8 cellular contexts compared by ENCODE assay signal in the genomic region with DNA sequence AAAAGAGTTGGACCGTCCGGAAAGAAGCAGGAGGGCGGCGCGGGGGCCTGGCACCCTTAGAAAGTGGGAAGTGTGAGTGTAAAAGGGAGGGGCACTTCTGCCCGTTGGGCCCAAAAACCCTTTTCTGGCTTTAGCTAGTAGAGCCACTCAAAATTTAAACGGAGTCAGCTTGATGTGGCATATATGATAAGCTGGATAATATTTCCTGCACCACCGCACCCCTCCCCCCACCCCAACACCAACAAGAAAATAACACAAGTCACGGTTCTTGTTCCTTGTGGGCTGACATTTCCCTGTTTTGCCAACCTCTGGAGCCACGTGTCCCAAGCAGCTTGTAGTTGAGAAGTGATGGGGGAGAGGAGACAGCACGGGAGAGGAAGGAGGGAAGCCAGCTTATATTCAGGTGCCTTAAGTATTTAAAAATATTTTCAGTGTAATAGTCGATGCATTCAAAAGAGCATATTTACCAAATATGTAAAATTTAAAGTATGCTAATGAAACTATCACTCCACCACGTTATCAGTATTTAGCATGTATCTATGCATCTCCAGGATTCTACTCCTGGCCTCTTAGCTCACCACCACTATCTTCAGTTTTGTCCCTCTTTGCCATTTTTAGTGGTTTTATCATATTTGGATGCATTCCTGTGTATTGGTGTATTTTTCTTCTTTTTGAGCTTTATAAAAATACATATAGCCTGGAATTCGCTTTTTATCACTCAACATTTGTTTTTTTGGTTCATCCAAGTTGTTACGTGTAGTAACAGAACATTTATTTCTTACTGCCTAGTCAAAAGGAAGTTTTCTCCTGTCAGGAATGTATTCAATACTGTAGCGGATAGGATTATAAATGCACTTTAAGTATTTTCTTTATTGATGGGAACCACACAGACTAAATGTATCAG. TPM values are rescaled to one million over a fixed set of nuclear protein-coding genes. Genes with fewer than 3 reads are reported as not detected.
DNase-seq lines count a peak whose midpoint lies in the region; ATAC-seq and TF ChIP-seq lines count a peak whose summit lies in the region.

No MANE protein-coding gene starts in this region.

- H3K4me1 ChIP-seq in PC-3 (ENCODE audit: insufficient read depth, low read length): peaks cover 33% of the 10 kb centered on the region

- POLR2A ChIA-PET in PC-3 (lab: Charles Lee; ENCODE audit: unreplicated experiment): interaction anchor here (0.5 to 1.6 kb wide), 13 partner anchors 12 to 881 kb away, joined by 3 to 22 read pairs (median 4); partner anchors contain the start of genes CAMSAP2 and INAVA

- ATAC-seq in GM19372 (IDR thresholded peaks at IDR 0.05; ENCODE audit: low read depth, unreplicated experiment) (peak; percentile 6), PC-3 (peak; percentile 7)
- peak; percentile 52 for ATAC-seq in stimulated activated memory B cell treated with anti-CD40 and anti-IgM and Interleukin-4, amounts not matched to agents 10 μg/mL and 1 μg/mL and 100 μg/mL, for 72 hours

- no peaks in the 10 kb centered on the region for H4K20me1 ChIP-seq in PC-3 (ENCODE audit: low read length)

- H3K27ac ChIP-seq in PC-3 (ENCODE audit: low read length): peak overlapping the region; percentile 97

- H3K4me3 Mint-ChIP-seq in stimulated activated memory B cell treated with anti-CD40 and anti-IgM and Interleukin-4, amounts not matched to agents 10 μg/mL and 1 μg/mL and 100 μg/mL, for 72 hours: peak overlapping the region; percentile 98

- peak overlapping the region; percentile 85 for H2AFZ ChIP-seq in PC-3 (ENCODE audit: low read length)

- intact Hi-C loops in PC-3 (cut with micrococcal nuclease): loop anchor here (1.0 to 2.0 kb wide), 2 partner anchors 68 to 132 kb away; partner anchors contain the start of gene CAMSAP2

- peaks cover 33% of the 10 kb centered on the region for H3K4me1 Mint-ChIP-seq in stimulated activated memory B cell treated with anti-CD40 and anti-IgM and Interleukin-4, amounts not matched to agents 10 μg/mL and 1 μg/mL and 100 μg/mL, for 72 hours

- no peaks in the 10 kb centered on the region for H3F3A ChIP-seq in PC-3 (ENCODE audit: low read length, unreplicated experiment)

- no peak for TF ChIP-seq CTCF in PC-3 (conservative IDR thresholded peaks at IDR 0.05; ENCODE audit: low read depth, low read length)
- TF ChIP-seq CTCF in cardiac fibroblast (IDR thresholded peaks at IDR 0.05; ENCODE audit: low read depth, low read length): no peak

- CTCF ChIA-PET in PC-3 (lab: Charles Lee): interaction anchor here (1.2 to 2.5 kb wide), 3 partner anchors 49 to 133 kb away, joined by 5 to 19 read pairs (median 12); no protein-coding TSS in a partner anchor

- peak overlapping the region; percentile 96 for H3K27ac Mint-ChIP-seq in stimulated activated memory B cell treated with anti-CD40 and anti-IgM and Interleukin-4, amounts not matched to agents 10 μg/mL and 1 μg/mL and 100 μg/mL, for 72 hours

- no peaks in the 10 kb centered on the region for H3K27me3 Mint-ChIP-seq in stimulated activated memory B cell treated with anti-CD40 and anti-IgM and Interleukin-4, amounts not matched to agents 10 μg/mL and 1 μg/mL and 100 μg/mL, for 72 hours

- no peaks in the 10 kb centered on the region for H3K9me2 ChIP-seq in PC-3 (replicated peaks; ENCODE audit: low read length)

- H3K79me2 ChIP-seq in PC-3 (ENCODE audit: low read length): peaks cover 16% of the 10 kb centered on the region

- H3K27me3 ChIP-seq in PC-3 (ENCODE audit: low read length): no peaks in the 10 kb centered on the region

- peak overlapping the region; percentile 86 for H3K4me3 ChIP-seq in PC-3 (ENCODE audit: low read length)
- peak overlapping the region; percentile 49 to 66 for H3K4me3 ChIP-seq in cardiac fibroblast (replicated peaks in 1 of 2; ENCODE audit: low read depth in 2 of 2, low read length in 2 of 2)

- peak overlapping the region; percentile 98 for H3K9ac ChIP-seq in PC-3 (ENCODE audit: low read length)

- H3K9me3 Mint-ChIP-seq in stimulated activated memory B cell treated with anti-CD40 and anti-IgM and Interleukin-4, amounts not matched to agents 10 μg/mL and 1 μg/mL and 100 μg/mL, for 72 hours: no peaks in the 10 kb centered on the region

- H3K36me3 ChIP-seq in PC-3 (ENCODE audit: low read depth, low read length): no peaks in the 10 kb centered on the region; the same call in 1 of the 2 replicates

- DNase-seq in DMS 273 (lab: John Stamatoyannopoulos, UW; ENCODE audit: unreplicated experiment): peak; percentile 91
- DNase-seq in HUDEP-2 (lab: John Stamatoyannopoulos, UW; ENCODE audit: unreplicated experiment in 76 of 76): peak in 39 of 76 experiments; percentile 8 to 72 (median 43)
- no peak for DNase-seq in PC-3
- DNase-seq in cardiac fibroblast (ENCODE audit: low read depth in 2 of 2): peak in 1 of 2 donors; percentile 76
- peak; percentile 51 for DNase-seq in kidney glomerular epithelial cell (lab: John Stamatoyannopoulos, UW)
- DNase-seq in activated CD4-positive, CD25-positive, alpha-beta regulatory T cell (lab: John Stamatoyannopoulos, UW): no peak

- BruUV-seq in PC-3 (replicated peaks; lab: Mats Ljungman, UMichigan): TSS peak; percentile 78

- H3K36me3 Mint-ChIP-seq in stimulated activated memory B cell treated with anti-CD40 and anti-IgM and Interleukin-4, amounts not matched to agents 10 μg/mL and 1 μg/mL and 100 μg/mL, for 72 hours: peaks cover 7% of the 10 kb centered on the region

- no peaks in the 10 kb centered on the region for H3K9me3 ChIP-seq in PC-3 (ENCODE audit: low read length)

- peak overlapping the region; percentile 81 for H3K4me2 ChIP-seq in PC-3 (ENCODE audit: low read length)

RNA-seq across cellular contexts. Expression of gene DDX59, which starts 0.8 kb away (rescaled TPM):
- 24.6 and 29.4 TPM in 2 replicates for total RNA-seq in PC-3 (2014; rRNA removed)

RNA-seq across cellular contexts. Expression of gene KIF14, which starts 49.9 kb away (rescaled TPM):
- total RNA-seq in PC-3 (2014; rRNA removed): 23.6 and 23.7 TPM in 2 replicates

Comparison
In these comparisons a context has a peak if more than half of its experiments do, and no peak if none do; other contexts are left out.
1. DNase-seq: peak in DMS 273 (single experiment), HUDEP-2 (39 of 76) and kidney glomerular epithelial cell (single experiment); none in PC-3 (single experiment) and activated CD4-positive, CD25-positive, alpha-beta regulatory T cell (0 of 4).
2. Peak in every context shown above with its lines, with median percentiles within 50 percentile points of each other: ATAC-seq.